Comparison of ENCODE assay signal across 10 cellular contexts in genomic region chr12:95953000-95953399, GRCh38. TPM values are rescaled to one million over a fixed set of nuclear protein-coding genes. Genes with fewer than 3 reads are reported as not detected.
"Had no signal": no experiment of that assay in that cellular context is flagged by ENCODE, and none has a peak within 500 bp of the region (broad histone marks: within the 10 kb centered on the region; RNA-seq: fewer than 3 reads in every experiment).

No MANE protein-coding gene starts in this region.

- H2AFZ ChIP-seq: GM23338 had no signal

- H3K4me3 Mint-ChIP-seq: GM23338, H9, IgD-negative memory B cell had no signal

- H3K27ac Mint-ChIP-seq: GM23338, H9, IgD-negative memory B cell had no signal

- H3K9me3 Mint-ChIP-seq: GM23338 had no signal

- FAIRE-seq: H1, H54, HepG2 had no signal

- H3K4me2 ChIP-seq: GM23338 had no signal

- H3K27ac ChIP-seq: HL-60 had no signal

- H3K27me3 Mint-ChIP-seq: IgD-negative memory B cell had no signal

- H3K4me3 ChIP-seq: GM23338 had no signal

- DNase-seq: H9, HCEC 1CT, KG1 had no signal

- ATAC-seq: GM23338, HepG2 had no signal

RNA-seq across cellular contexts. Expression of gene AMDHD1, which starts 9.9 kb away (rescaled TPM):
- total RNA-seq: H1 had no signal

RNA-seq across cellular contexts. Expression of gene CCDC38, which starts 10.6 kb away (rescaled TPM):
- total RNA-seq: GM23338, H1, H9, HT1080 had no signal
- polyA plus RNA-seq: GM23338, H1, IgD-negative memory B cell had no signal

RNA-seq across cellular contexts. Expression of gene HAL, which starts 43.1 kb away (rescaled TPM):
- polyA plus RNA-seq: IgD-negative memory B cell had no signal
